ENCODE assay signal across 14 cellular contexts in the genomic region with DNA sequence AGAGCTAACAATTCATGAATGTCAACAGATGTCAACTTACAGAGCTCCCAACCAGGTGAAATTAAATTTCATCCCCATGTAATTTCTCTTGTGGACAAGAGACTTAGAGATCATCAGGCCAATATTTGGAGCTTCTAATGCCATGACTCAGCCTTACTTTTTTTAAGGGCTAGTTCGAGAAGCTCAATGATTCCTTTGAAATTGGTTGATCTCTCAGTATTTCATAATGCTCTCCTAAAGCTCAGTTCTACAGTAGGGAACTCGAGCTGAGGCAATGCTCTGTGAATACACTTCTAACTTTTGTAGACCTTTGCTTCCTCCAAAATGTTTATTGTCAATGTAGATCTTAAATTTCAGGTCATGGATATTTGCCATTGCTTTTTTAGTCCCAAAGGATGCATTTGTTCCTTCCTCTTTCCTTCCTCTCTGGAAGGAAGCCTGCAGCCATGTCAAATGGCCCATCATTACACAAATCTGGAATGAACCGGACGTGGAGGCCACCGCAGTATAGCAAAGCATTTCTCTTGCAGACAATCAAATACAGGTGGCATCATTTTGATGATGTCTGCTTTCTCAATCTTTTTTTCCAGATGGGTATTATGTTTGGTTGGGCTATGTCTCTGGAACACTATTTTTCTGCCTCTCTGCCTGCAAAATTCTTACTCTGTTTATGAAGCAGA. TPM values are rescaled to one million over a fixed set of nuclear protein-coding genes. Genes with fewer than 3 reads are reported as not detected.
DNase-seq lines count a peak whose midpoint lies in the region; ATAC-seq, FAIRE-seq and TF ChIP-seq lines count a peak whose summit lies in the region.
"Had no signal": no experiment of that assay in that cellular context is flagged by ENCODE, and none has a peak within 500 bp of the region (broad histone marks: within the 10 kb centered on the region; RNA-seq: fewer than 3 reads in every experiment).

No MANE protein-coding gene starts in this region.

- peaks cover 64 to 65% (median 64%) of the 10 kb centered on the region in 3 donors for H3K4me1 Mint-ChIP-seq in CD8-positive, alpha-beta memory T cell
- peaks cover 78% of the 10 kb centered on the region for H3K4me1 Mint-ChIP-seq in activated CD4-positive, alpha-beta memory T cell treated with anti-CD3 and anti-CD28 coated beads for 36 hours (ENCODE audit: low read depth)

- no peak for FAIRE-seq in GM12892 (lab: Jason Lieb, UNC)

- intact Hi-C loops in activated CD4-positive, alpha-beta memory T cell treated with anti-CD3 and anti-CD28 coated beads for 36 hours (cut with micrococcal nuclease): loop anchor here (1.0 to 10.0 kb wide), 4 partner anchors 105 to 1321 kb away; a partner anchor contains a TSS

- no peak for TF ChIP-seq POLR2A in GM12892 (IDR thresholded peaks at IDR 0.05; ENCODE audit: low read depth, low read length)

- peaks cover 58% of the 10 kb centered on the region for H3K4me1 ChIP-seq in CD8-positive, alpha-beta memory T cell (ENCODE audit: insufficient read depth, low read length)
- H3K4me1 ChIP-seq in mucosa of rectum (ENCODE audit: control insufficient read depth in 2 of 2, insufficient read depth in 2 of 2, low read length in 2 of 2): peaks cover 10 to 30% of the 10 kb centered on the region in 2 donors
- H3K4me1 ChIP-seq: Caco-2 had no signal

- CTCF ChIA-PET in CD8-positive, alpha-beta memory T cell (lab: Charles Lee): interaction anchor here (0.6 to 5.8 kb wide), 9 partner anchors 9 to 40 kb away, joined by 3 to 37 read pairs (median 6); a partner anchor contains a TSS
- CTCF ChIA-PET in activated CD4-positive, alpha-beta memory T cell treated with anti-CD3 and anti-CD28 coated beads for 36 hours (lab: Charles Lee): interaction anchor here (0.8 to 2.5 kb wide), 4 partner anchors 9 to 272 kb away, joined by 3 to 28 read pairs (median 5); no protein-coding TSS in a partner anchor

- H3K9ac ChIP-seq in mucosa of rectum (ENCODE audit: low read depth in 1 of 2, low read length in 2 of 2): no peak overlapping the region

- peaks cover 26% of the 10 kb centered on the region for H3K36me3 ChIP-seq in CD8-positive, alpha-beta memory T cell (ENCODE audit: insufficient read depth, low read length)
- H3K36me3 ChIP-seq in mucosa of rectum (ENCODE audit: control insufficient read depth in 2 of 2, insufficient read depth in 2 of 2, low read length in 2 of 2): no peaks in the 10 kb centered on the region
- H3K36me3 ChIP-seq: MG63 had no signal

- H3K4me3 ChIP-seq in CD8-positive, alpha-beta memory T cell (ENCODE audit: low read length): peak overlapping the region; percentile 89
- peak overlapping the region in 1 of 2 donors; percentile 70 for H3K4me3 ChIP-seq in mucosa of rectum (ENCODE audit: low read length in 2 of 2)
- H3K4me3 ChIP-seq: MG63 had no signal

- no peak for ATAC-seq in GM19328 (IDR thresholded peaks at IDR 0.05; ENCODE audit: unreplicated experiment)

- peak; percentile 25 to 31 for DNase-seq in AML-193 (lab: John Stamatoyannopoulos, UW)
- DNase-seq in CD8-positive, alpha-beta memory T cell: no peak
- peak; percentile 41 for DNase-seq in activated CD4-positive, alpha-beta memory T cell treated with anti-CD3 and anti-CD28 coated beads for 36 hours
- DNase-seq in GM12892 (ENCODE audit: insufficient read length): no peak
- DNase-seq in DMS79 (lab: John Stamatoyannopoulos, UW): no peak
- no peak for DNase-seq in hypothalamus (lab: John Stamatoyannopoulos, UW)
- DNase-seq: Caco-2, cerebellar nuclear complex, islet precursor cell, MG63, NCI-H526 treated with DMSO at 0.1 percent for 48 hours had no signal

- peaks cover 21 to 42% (median 28%) of the 10 kb centered on the region in 3 donors for H3K36me3 Mint-ChIP-seq in CD8-positive, alpha-beta memory T cell
- H3K36me3 Mint-ChIP-seq in activated CD4-positive, alpha-beta memory T cell treated with anti-CD3 and anti-CD28 coated beads for 36 hours: peaks cover 29% of the 10 kb centered on the region

- peaks cover 0 to 2% of the 10 kb centered on the region in 2 donors for H3K27me3 Mint-ChIP-seq in CD8-positive, alpha-beta memory T cell
- H3K27me3 Mint-ChIP-seq in activated CD4-positive, alpha-beta memory T cell treated with anti-CD3 and anti-CD28 coated beads for 36 hours: no peaks in the 10 kb centered on the region

- peak overlapping the region; percentile 61 for H3K27ac ChIP-seq in CD8-positive, alpha-beta memory T cell (ENCODE audit: low read depth, low read length)
- peak overlapping the region; percentile 72 to 86 for H3K27ac ChIP-seq in mucosa of rectum (ENCODE audit: low read depth in 2 of 2, low read length in 2 of 2)

- H3K27ac Mint-ChIP-seq in CD8-positive, alpha-beta memory T cell: peak overlapping the region; percentile 91 to 100 (median 98)
- peak overlapping the region; percentile 99 for H3K27ac Mint-ChIP-seq in activated CD4-positive, alpha-beta memory T cell treated with anti-CD3 and anti-CD28 coated beads for 36 hours

- POLR2A ChIA-PET in CD8-positive, alpha-beta memory T cell (lab: Charles Lee): interaction anchor here (0.6 to 1.6 kb wide), 3 partner anchors 12 to 19 kb away, joined by 3 to 8 read pairs (median 5); no protein-coding TSS in a partner anchor
- POLR2A ChIA-PET in activated CD4-positive, alpha-beta memory T cell treated with anti-CD3 and anti-CD28 coated beads for 36 hours (lab: Charles Lee): interaction anchor here (1.1 to 3.3 kb wide), 5 partner anchors 8 to 295 kb away, joined by 4 to 14 read pairs (median 7); a partner anchor contains a TSS

- H3K27me3 ChIP-seq in CD8-positive, alpha-beta memory T cell (ENCODE audit: insufficient read depth, low read length, poor library complexity, severe bottlenecking): no peaks in the 10 kb centered on the region
- H3K27me3 ChIP-seq in mucosa of rectum (ENCODE audit: control insufficient read depth in 2 of 2, insufficient read depth in 2 of 2, low read length in 2 of 2): no peaks in the 10 kb centered on the region
- H3K27me3 ChIP-seq: MG63 had no signal

- H3K4me3 Mint-ChIP-seq in CD8-positive, alpha-beta memory T cell: peak overlapping the region; percentile 96 to 100 (median 99)
- H3K4me3 Mint-ChIP-seq in activated CD4-positive, alpha-beta memory T cell treated with anti-CD3 and anti-CD28 coated beads for 36 hours: peak overlapping the region; percentile 99
- H3K4me3 Mint-ChIP-seq: neural crest cell had no signal

- H3K9me3 ChIP-seq in CD8-positive, alpha-beta memory T cell (ENCODE audit: low read length): no peaks in the 10 kb centered on the region
- H3K9me3 ChIP-seq in mucosa of rectum (ENCODE audit: control insufficient read depth in 2 of 2, low read length in 2 of 2): no peaks in the 10 kb centered on the region
- H3K9me3 ChIP-seq: Caco-2, MG63 had no signal

- no peaks in the 10 kb centered on the region for H3K9me3 Mint-ChIP-seq in CD8-positive, alpha-beta memory T cell
- H3K9me3 Mint-ChIP-seq in activated CD4-positive, alpha-beta memory T cell treated with anti-CD3 and anti-CD28 coated beads for 36 hours: no peaks in the 10 kb centered on the region
- H3K9me3 Mint-ChIP-seq: neural crest cell had no signal

RNA-seq across cellular contexts. Expression of a gene that starts 28.3 kb away (rescaled TPM):
- total RNA-seq in CD8-positive, alpha-beta memory T cell: 1 to 10 TPM; 4.4 to 5.8 TPM
- polyA plus RNA-seq in CD8-positive, alpha-beta memory T cell: 2.6 TPM
- total RNA-seq in activated CD4-positive, alpha-beta memory T cell treated with anti-CD3 and anti-CD28 coated beads for 36 hours: 1 to 10 TPM; 7.3 to 9.1 TPM
- polyA plus RNA-seq in GM12892 (2012; ENCODE audit: missing spikeins): 4.0 TPM

Comparison
In these comparisons a context has a peak if more than half of its experiments do, and no peak if none do; other contexts are left out.
1. DNase-seq: peak in AML-193 (2 of 2) and activated CD4-positive, alpha-beta memory T cell treated with anti-CD3 and anti-CD28 coated beads for 36 hours (single experiment); none in CD8-positive, alpha-beta memory T cell (0 of 5), GM12892 (single experiment), DMS79 (single experiment) and hypothalamus (0 of 51).